23 cellular contexts compared by ENCODE assay signal in genomic region chr6:147560670-147561069, GRCh38. TPM values are rescaled to one million over a fixed set of nuclear protein-coding genes. Genes with fewer than 3 reads are reported as not detected.
A peak's percentile ranks its signal among the peaks of the same experiment; 100 is the strongest.
DNase-seq lines count a peak whose midpoint lies in the region; ATAC-seq, FAIRE-seq and TF ChIP-seq lines count a peak whose summit lies in the region.
"Had no signal": no experiment of that assay in that cellular context is flagged by ENCODE, and none has a peak within 500 bp of the region (broad histone marks: within the 10 kb centered on the region; RNA-seq: fewer than 3 reads in every experiment).

No MANE protein-coding gene starts in this region.

- DNase-seq in SK-N-MC (ENCODE audit: low read depth, low spot score) (no peak), HepG2 (ENCODE audit: low spot score) (no peak), NCI-H1105 treated with DMSO at 0.1 percent for 48 hours (lab: John Stamatoyannopoulos, UW) (no peak), chondrocyte (ENCODE audit: low spot score) (no peak)
- no peak for DNase-seq in stimulated activated CD4-positive, alpha-beta T cell treated with anti-CD3 and anti-CD28 coated beads, Interleukin-2, amount 100 ng/mL, for 24 hours
- DNase-seq: 8988T; DMS79; Karpas-422; NCI-H1092; NCI-H146; NCI-H2081; NK-92 treated with Interleukin-12 subunit alpha and Interleukin-12 subunit beta, amount 100 ng/mL, for 24 hours; SW 1271 had no signal

- H3K36me3 ChIP-seq in SK-N-MC (ENCODE audit: insufficient read depth, low read length) (no peaks in the 10 kb centered on the region), HepG2 (replicated peaks in 1 of 2; ENCODE audit: control insufficient read depth in 1 of 2, insufficient read depth in 2 of 2, low read length in 2 of 2) (no peaks in the 10 kb centered on the region)

- peak; percentile 60 for ATAC-seq in GM18498 (IDR thresholded peaks at IDR 0.05; ENCODE audit: unreplicated experiment)
- peak; percentile 57 for ATAC-seq in GM19324 (IDR thresholded peaks at IDR 0.05; ENCODE audit: low FRiP score, unreplicated experiment)
- ATAC-seq in HG03159 (IDR thresholded peaks at IDR 0.05; ENCODE audit: unreplicated experiment): peak; percentile 66
- ATAC-seq in HepG2: no peak
- ATAC-seq: GM23338, HCT116, Right ventricle myocardium inferior had no signal

- H3K27me3 ChIP-seq in HepG2 (ENCODE audit: control insufficient read depth in 1 of 2, insufficient read depth in 2 of 2, low read length in 2 of 2): peaks cover 0 to 14% of the 10 kb centered on the region in 2 experiments; a peak in 1 of 5 replicates

- H3K9me3 ChIP-seq in SK-N-MC (ENCODE audit: low read depth, low read length): no peaks in the 10 kb centered on the region
- no peaks in the 10 kb centered on the region for H3K9me3 ChIP-seq in HepG2 (ENCODE audit: low read length)

- POLR2A ChIA-PET in HepG2 (lab: Yijun Ruan, JAX): no interaction called here

- H3K9me3 Mint-ChIP-seq in chondrocyte (ENCODE audit: low read depth): peaks cover 5% of the 10 kb centered on the region

- TF ChIP-seq EP300 in HepG2 (IDR thresholded peaks at IDR 0.05; ENCODE audit: low read depth in 2 of 2, low read length in 2 of 2) (no peak), HepG2 (CRISPR knock-in tag; IDR thresholded peaks at IDR 0.05; ENCODE audit: borderline replicate concordance) (no peak)

- BruUV-seq in HepG2 (replicated peaks; lab: Mats Ljungman, UMichigan): no TSS peak

- H2AFZ ChIP-seq in HepG2 (ENCODE audit: low read length): no peak overlapping the region
- H2AFZ ChIP-seq: GM23338 had no signal

- H3K4me3 Mint-ChIP-seq in chondrocyte (ENCODE audit: unreplicated experiment): no peak overlapping the region
- H3K4me3 Mint-ChIP-seq: CD14-positive monocyte, GM23338, IgD-negative memory B cell had no signal

- H3K4me2 ChIP-seq in HepG2 (ENCODE audit: low read depth, low read length): no peak overlapping the region
- H3K4me2 ChIP-seq: GM23338 had no signal

- no peak for FAIRE-seq in HepG2 (lab: Jason Lieb, UNC)
- FAIRE-seq: GM12892, RCC 7860 had no signal

- no peak for TF ChIP-seq POLR2A in HepG2 (IDR thresholded peaks at IDR 0.05; ENCODE audit: insufficient read depth in 1 of 2, low read depth in 2 of 2, low read length in 2 of 2)

- H3K79me2 ChIP-seq in HepG2 (ENCODE audit: insufficient read depth, low read length): no peaks in the 10 kb centered on the region

- H3K4me1 Mint-ChIP-seq in chondrocyte (ENCODE audit: low read depth): peaks cover 26% of the 10 kb centered on the region
- H3K4me1 Mint-ChIP-seq: CD14-positive monocyte, IgD-negative memory B cell had no signal

- H3K27me3 Mint-ChIP-seq in chondrocyte (ENCODE audit: low read depth): no peaks in the 10 kb centered on the region
- H3K27me3 Mint-ChIP-seq: IgD-negative memory B cell had no signal

- peak overlapping the region; percentile 88; the same call in 1 of the 2 replicates for H3K27ac ChIP-seq in SK-N-MC
- H3K27ac ChIP-seq in HepG2 (ENCODE audit: extremely low read length, insufficient read depth, low read length): no peak overlapping the region

- in situ Hi-C loops in HepG2 (cut with HindIII; ENCODE audit: extremely low pct_ligation_motif_present, low pct_unique_long_range_greater_than_20kb): no loop called here

- H3K4me3 ChIP-seq in SK-N-MC (no peak overlapping the region), HepG2 (replicated peaks in 1 of 3; ENCODE audit: insufficient read depth in 1 of 3, low read depth in 2 of 3, low read length in 3 of 3) (no peak overlapping the region)
- H3K4me3 ChIP-seq: GM23338 had no signal

- TF ChIP-seq CTCF in HepG2 (CRISPR knock-in tag; IDR thresholded peaks at IDR 0.05) (no peak), chondrocyte (IDR thresholded peaks at IDR 0.05) (no peak)

- peaks cover 4% of the 10 kb centered on the region for H3K36me3 Mint-ChIP-seq in chondrocyte (ENCODE audit: low read depth)
- H3K36me3 Mint-ChIP-seq: CD14-positive monocyte, IgD-negative memory B cell had no signal

- no peaks in the 10 kb centered on the region for H4K20me1 ChIP-seq in HepG2 (ENCODE audit: insufficient read depth, low read length)

- H3K27ac Mint-ChIP-seq in chondrocyte (ENCODE audit: unreplicated experiment): no peak overlapping the region
- H3K27ac Mint-ChIP-seq: CD14-positive monocyte, GM23338, IgD-negative memory B cell had no signal

- no peaks in the 10 kb centered on the region for H3K4me1 ChIP-seq in HepG2 (ENCODE audit: insufficient read depth, low read length)

- CTCF ChIA-PET in HepG2 (lab: Yijun Ruan, JAX; ENCODE audit: low intra/inter-chr PET ratio, low total read pairs): no interaction called here

- H3K9ac ChIP-seq in SK-N-MC (ENCODE audit: insufficient read length): no peak overlapping the region
- no peak overlapping the region for H3K9ac ChIP-seq in HepG2 (ENCODE audit: insufficient read depth, low read depth, low read length)

- intact Hi-C loops in HepG2 (cut with micrococcal nuclease; ENCODE audit: unreplicated experiment): no loop called here

- no peak for TF ChIP-seq RAD21 in HepG2 (CRISPR knock-in tag; IDR thresholded peaks at IDR 0.05)

TF ChIP-seq in HepG2, 621 proteins besides CTCF, POLR2A, EP300 and RAD21 (continues in another document):
- TF ChIP-seq ZNF136 (CRISPR knock-in tag; IDR thresholded peaks at IDR 0.05; ENCODE audit: low read depth): no peak
- TF ChIP-seq NR3C1 (CRISPR knock-in tag; IDR thresholded peaks at IDR 0.05): no peak
- TF ChIP-seq ETV5 (CRISPR knock-in tag; IDR thresholded peaks at IDR 0.05; ENCODE audit: borderline replicate concordance): no peak
- TF ChIP-seq NFYC (CRISPR knock-in tag; IDR thresholded peaks at IDR 0.05): no peak
- no peak for TF ChIP-seq ZNF3 (CRISPR knock-in tag; IDR thresholded peaks at IDR 0.05)
- TF ChIP-seq SMARCC2 (IDR thresholded peaks at IDR 0.05): no peak
- no peak for TF ChIP-seq PAWR (CRISPR knock-in tag; IDR thresholded peaks at IDR 0.05; ENCODE audit: borderline replicate concordance)
- no peak for TF ChIP-seq ZNF891 (CRISPR knock-in tag; IDR thresholded peaks at IDR 0.05)
- no peak for TF ChIP-seq SRY (CRISPR knock-in tag; IDR thresholded peaks at IDR 0.05)
- TF ChIP-seq DR1 (CRISPR knock-in tag; IDR thresholded peaks at IDR 0.05): no peak
- TF ChIP-seq HDAC1 (CRISPR knock-in tag; IDR thresholded peaks at IDR 0.05): no peak
- no peak for TF ChIP-seq ISL2 (CRISPR knock-in tag; IDR thresholded peaks at IDR 0.05)
- TF ChIP-seq ZNF543 (CRISPR knock-in tag; IDR thresholded peaks at IDR 0.05): no peak
- TF ChIP-seq ZFP36L2 (CRISPR knock-in tag; IDR thresholded peaks at IDR 0.05): no peak
- TF ChIP-seq ZNF687 (CRISPR knock-in tag; IDR thresholded peaks at IDR 0.05): no peak
- TF ChIP-seq PHF8 (CRISPR knock-in tag; IDR thresholded peaks at IDR 0.05): no peak
- TF ChIP-seq ZNF17 (CRISPR knock-in tag; IDR thresholded peaks at IDR 0.05): no peak

RNA-seq across cellular contexts. Expression of gene SAMD5, which starts 52.2 kb away (rescaled TPM):
- total RNA-seq in HepG2 (2016; rRNA removed; fragmentation: Illumina TruSeq; extraction: Trizol) (0.02 and 0.04 TPM in 2 replicates), chondrocyte (9.2 to 23.9 TPM (median 9.4 TPM) in 3 replicates)
- not detected in 2 replicates for total RNA-seq in HepG2 (2016; cell fraction: cytosol; rRNA removed; fragmentation: Illumina TruSeq; extraction: Trizol; ENCODE audit: low read depth)
- 0.04 TPM in 1 of 2 replicates, not detected in the other for total RNA-seq in HepG2 (2016; cell fraction: insoluble cytoplasmic fraction; rRNA removed; fragmentation: Illumina TruSeq; extraction: Trizol)
- total RNA-seq in HepG2 (2016; cell fraction: membrane; rRNA removed; fragmentation: Illumina TruSeq; extraction: Trizol): not detected in 2 replicates
- total RNA-seq in HepG2 (2016; cell fraction: nucleus; rRNA removed; fragmentation: Illumina TruSeq; extraction: Trizol): not detected in 2 replicates
- polyA plus RNA-seq in HepG2 (2011; rRNA removed): 0.04 and 0.07 TPM in 2 replicates
- 0.01 and 0.03 TPM in 2 replicates for polyA plus RNA-seq in HepG2 (2011; cell fraction: cytosol; rRNA removed)
- 0.02 and 0.03 TPM in 2 replicates for polyA plus RNA-seq in HepG2 (2011; cell fraction: nucleus; rRNA removed)
- polyA plus RNA-seq in HepG2 (2012): 0.03 TPM in 1 of 2 replicates, not detected in the other
- polyA plus RNA-seq in HepG2 (2016; cell fraction: cytosol; fragmentation: Illumina TruSeq; extraction: Trizol; ENCODE audit: low read depth): not detected in 2 replicates
- polyA plus RNA-seq in HepG2 (2016; cell fraction: insoluble cytoplasmic fraction; fragmentation: Illumina TruSeq; extraction: Trizol; ENCODE audit: low read depth): not detected in 2 replicates
- not detected in 2 replicates for polyA plus RNA-seq in HepG2 (2016; cell fraction: membrane; fragmentation: Illumina TruSeq; extraction: Trizol; ENCODE audit: low read depth)
- polyA plus RNA-seq in HepG2 (2016; cell fraction: nucleus; fragmentation: Illumina TruSeq; extraction: Trizol; ENCODE audit: insufficient read depth, low read depth): not detected in 2 replicates
- 0.02 TPM in 1 of 2 replicates, not detected in the other for polyA minus RNA-seq in HepG2 (2011; rRNA and poly(A)+ RNA removed; ENCODE audit: low replicate concordance)
- polyA minus RNA-seq in HepG2 (2011; cell fraction: cytosol; rRNA and poly(A)+ RNA removed): not detected in 2 replicates
- polyA minus RNA-seq in HepG2 (2011; cell fraction: nucleus; rRNA and poly(A)+ RNA removed): 0.12 and 0.13 TPM in 2 replicates
- polyA plus RNA-seq: CD14-positive monocyte, GM23338, IgD-negative memory B cell had no signal
